In the genomic region with DNA sequence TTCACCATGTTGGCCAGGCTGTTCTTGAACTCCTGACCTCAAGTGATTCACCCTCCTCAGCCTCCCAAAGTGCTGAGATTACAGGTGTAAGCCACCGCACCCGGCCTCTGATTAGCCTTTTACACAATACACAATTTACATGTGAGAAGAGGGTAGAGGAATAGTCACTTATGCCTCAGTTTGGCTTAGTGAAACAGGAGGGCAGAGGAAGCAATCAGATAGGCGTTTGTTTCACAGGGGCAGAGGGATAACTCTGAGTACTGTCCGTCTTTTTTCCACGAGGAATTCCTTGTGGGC, we compare ENCODE assay signal across 17 cellular contexts. TPM values are rescaled to one million over a fixed set of nuclear protein-coding genes. Genes with fewer than 3 reads are reported as not detected.
A peak's percentile ranks its signal among the peaks of the same experiment; 100 is the strongest.
DNase-seq lines count a peak whose midpoint lies in the region; ATAC-seq, FAIRE-seq and TF ChIP-seq lines count a peak whose summit lies in the region.
"Had no signal": no experiment of that assay in that cellular context is flagged by ENCODE, and none has a peak within 500 bp of the region (broad histone marks: within the 10 kb centered on the region; RNA-seq: fewer than 3 reads in every experiment).

No MANE protein-coding gene starts in this region.

- H3K4me3 Mint-ChIP-seq in activated naive CD4-positive, alpha-beta T cell treated with anti-CD3 and anti-CD28 coated beads, Interleukin-2, amount 10 ng/mL, durations not matched to agents 7 days and 5 days: no peak overlapping the region
- H3K4me3 Mint-ChIP-seq: activated CD4-positive, alpha-beta T cell treated with anti-CD3 and anti-CD28 coated beads, Interleukin-2, amount 10 ng/mL, durations not matched to agents 7 days and 5 days; activated T-cell treated with anti-CD3 and anti-CD28 coated beads, Interleukin-2, amount 50 U/mL, for 4 hours; CD4-positive, CD25-positive, alpha-beta regulatory T cell; memory B cell; naive thymus-derived CD8-positive, alpha-beta T cell had no signal

- no peak overlapping the region for H3K27ac Mint-ChIP-seq in activated naive CD4-positive, alpha-beta T cell treated with anti-CD3 and anti-CD28 coated beads, Interleukin-2, amount 10 ng/mL, durations not matched to agents 7 days and 5 days
- H3K27ac Mint-ChIP-seq: activated CD4-positive, alpha-beta T cell treated with anti-CD3 and anti-CD28 coated beads, Interleukin-2, amount 10 ng/mL, durations not matched to agents 7 days and 5 days; memory B cell had no signal

- H3K27me3 Mint-ChIP-seq in activated naive CD4-positive, alpha-beta T cell treated with anti-CD3 and anti-CD28 coated beads, Interleukin-2, amount 10 ng/mL, durations not matched to agents 7 days and 5 days: peaks cover 3% of the 10 kb centered on the region
- H3K27me3 Mint-ChIP-seq: activated CD4-positive, alpha-beta T cell treated with anti-CD3 and anti-CD28 coated beads, Interleukin-2, amount 10 ng/mL, durations not matched to agents 7 days and 5 days; CD4-positive, CD25-positive, alpha-beta regulatory T cell had no signal

- in situ Hi-C loops in HAP-1 (cut with MboI; ENCODE audit: low sequenced_read_pairs): no loop called here

- H3K9me3 Mint-ChIP-seq in activated naive CD4-positive, alpha-beta T cell treated with anti-CD3 and anti-CD28 coated beads, Interleukin-2, amount 10 ng/mL, durations not matched to agents 7 days and 5 days: no peaks in the 10 kb centered on the region
- H3K9me3 Mint-ChIP-seq: activated CD4-positive, alpha-beta T cell treated with anti-CD3 and anti-CD28 coated beads, Interleukin-2, amount 10 ng/mL, durations not matched to agents 7 days and 5 days; activated T-cell treated with anti-CD3 and anti-CD28 coated beads, Interleukin-2, amount 50 U/mL, for 4 hours; CD4-positive, CD25-positive, alpha-beta regulatory T cell; memory B cell; naive thymus-derived CD8-positive, alpha-beta T cell had no signal

- H3K36me3 ChIP-seq in HAP-1 (replicated peaks): no peaks in the 10 kb centered on the region
- H3K36me3 ChIP-seq: upper lobe of right lung had no signal

- H3K36me3 Mint-ChIP-seq in activated naive CD4-positive, alpha-beta T cell treated with anti-CD3 and anti-CD28 coated beads, Interleukin-2, amount 10 ng/mL, durations not matched to agents 7 days and 5 days: no peaks in the 10 kb centered on the region
- H3K36me3 Mint-ChIP-seq: CD4-positive, CD25-positive, alpha-beta regulatory T cell; memory B cell; naive thymus-derived CD8-positive, alpha-beta T cell had no signal

- H3K4me1 Mint-ChIP-seq in activated naive CD4-positive, alpha-beta T cell treated with anti-CD3 and anti-CD28 coated beads, Interleukin-2, amount 10 ng/mL, durations not matched to agents 7 days and 5 days: peaks cover 3% of the 10 kb centered on the region

- H3K4me1 ChIP-seq in HAP-1: peaks cover 6% of the 10 kb centered on the region

- CTCF ChIA-PET in activated naive CD4-positive, alpha-beta T cell treated with anti-CD3 and anti-CD28 coated beads, Interleukin-2, amount 10 ng/mL, durations not matched to agents 7 days and 5 days (lab: Charles Lee): no interaction called here

- H3K27me3 ChIP-seq in HAP-1 (ENCODE audit: low read depth): no peaks in the 10 kb centered on the region
- H3K27me3 ChIP-seq: upper lobe of right lung had no signal

- no peak for FAIRE-seq in RCC 7860 (lab: Jason Lieb, UNC)

- H3K9me3 ChIP-seq in HAP-1: no peaks in the 10 kb centered on the region
- H3K9me3 ChIP-seq: upper lobe of right lung had no signal

- DNase-seq in activated naive CD4-positive, alpha-beta T cell treated with Interleukin-2 at 50 U/mL for 16 hours: peak; percentile 11
- DNase-seq in activated naive CD4-positive, alpha-beta T cell treated with anti-CD3 and anti-CD28 coated beads, Interleukin-2, amount 10 ng/mL, durations not matched to agents 7 days and 5 days: no peak
- peak; percentile 12 for DNase-seq in RCC 7860 (ENCODE audit: low spot score)
- peak; percentile 28 for DNase-seq in choroid plexus epithelial cell (ENCODE audit: low read depth)
- DNase-seq in renal cortical epithelial cell (ENCODE audit: low read depth): peak; percentile 25
- DNase-seq in activated gamma-delta T cell treated with Interleukin-2 at 50 U/mL for 16 hours: no peak
- no peak for DNase-seq in HAP-1 (ENCODE audit: low spot score in 2 of 2)
- DNase-seq: activated CD4-positive, alpha-beta T cell treated with anti-CD3 and anti-CD28 coated beads, Interleukin-2, amount 10 ng/mL, durations not matched to agents 7 days and 5 days; amniotic stem cell; cerebellar nuclear complex; naive thymus-derived CD8-positive, alpha-beta T cell; upper lobe of right lung had no signal

- H3K4me3 ChIP-seq in choroid plexus epithelial cell (ENCODE audit: low read depth, low read length) (no peak overlapping the region), HAP-1 (no peak overlapping the region)
- H3K4me3 ChIP-seq: skin epidermis, upper lobe of right lung had no signal

- ATAC-seq in GM18858 (IDR thresholded peaks at IDR 0.05; ENCODE audit: unreplicated experiment): no peak
- ATAC-seq: naive thymus-derived CD8-positive, alpha-beta T cell had no signal

- TF ChIP-seq CTCF in choroid plexus epithelial cell (conservative IDR thresholded peaks at IDR 0.05; ENCODE audit: low read depth, low read length): no peak

RNA-seq across cellular contexts. Expression of gene MCF2L2, which starts 56.8 kb away (rescaled TPM):
- 0.25 and 2.1 TPM in 2 replicates for total RNA-seq in renal cortical epithelial cell

Comparison
In these comparisons a context has a peak if more than half of its experiments do, and no peak if none do; other contexts are left out.
1. DNase-seq: peak in activated naive CD4-positive, alpha-beta T cell treated with Interleukin-2 at 50 U/mL for 16 hours (single experiment), RCC 7860 (single experiment), choroid plexus epithelial cell (single experiment) and renal cortical epithelial cell (single experiment); none in activated naive CD4-positive, alpha-beta T cell treated with anti-CD3 and anti-CD28 coated beads, Interleukin-2, amount 10 ng/mL, durations not matched to agents 7 days and 5 days (single experiment), activated gamma-delta T cell treated with Interleukin-2 at 50 U/mL for 16 hours (single experiment) and HAP-1 (0 of 2).